ENCODE assay signal across 8 cellular contexts in the genomic region with DNA sequence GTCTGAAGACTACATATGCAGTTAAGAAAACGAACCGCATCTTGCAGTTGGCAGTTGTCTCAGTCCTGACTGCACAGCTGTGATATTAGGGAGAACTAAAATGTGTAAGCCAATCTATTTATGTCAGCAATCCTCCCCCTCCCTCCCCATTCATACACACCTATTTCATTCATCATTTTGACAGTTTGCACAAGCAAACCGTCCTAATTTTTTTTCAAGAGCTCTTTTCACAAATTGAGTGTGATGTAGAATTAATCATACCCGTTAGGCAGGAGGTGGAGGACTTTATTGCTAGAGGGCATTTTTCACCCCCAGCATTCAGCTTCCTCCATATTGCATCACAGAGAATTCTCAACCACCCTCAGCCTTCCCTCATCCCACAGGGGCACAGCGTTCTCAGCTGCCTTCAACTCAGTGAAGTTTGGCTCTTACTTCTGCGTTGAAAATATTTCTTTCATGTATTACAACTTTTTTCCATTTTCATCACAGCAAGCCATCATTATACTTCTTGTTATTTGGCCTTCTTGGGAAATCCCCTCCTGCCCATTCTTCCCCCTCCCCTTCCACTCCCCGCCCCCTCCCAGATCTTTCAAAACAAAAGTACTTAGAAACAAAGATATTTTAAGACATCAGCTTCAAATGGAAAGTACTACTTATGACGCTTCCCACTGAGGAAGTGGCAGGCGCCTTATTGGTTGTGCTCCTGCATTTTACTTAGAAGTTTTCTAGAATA. TPM values are rescaled to one million over a fixed set of nuclear protein-coding genes. Genes with fewer than 3 reads are reported as not detected.
A peak's percentile ranks its signal among the peaks of the same experiment; 100 is the strongest.
DNase-seq lines count a peak whose midpoint lies in the region; ATAC-seq and TF ChIP-seq lines count a peak whose summit lies in the region.

No MANE protein-coding gene starts in this region.

- CTCF ChIA-PET in CD4-positive, alpha-beta T cell (lab: Charles Lee) = no interaction called here

- H3K36me3 ChIP-seq in MG63 (no peaks in the 10 kb centered on the region), psoas muscle (ENCODE audit: insufficient read depth in 1 of 2, low read depth in 1 of 2) (no peaks in the 10 kb centered on the region)

- H3K4me3 ChIP-seq in MG63 (peak overlapping the region; percentile 13; the same call in 1 of the 2 replicates), coronary artery (peak overlapping the region; percentile 37), psoas muscle (peak overlapping the region; percentile 9)

- no peaks in the 10 kb centered on the region for H3K9me3 Mint-ChIP-seq in CD4-positive, alpha-beta T cell

- intact Hi-C loops in CD4-positive, alpha-beta T cell (cut with DNase I, micrococcal nuclease) = loop anchor here in 1 of 2 experiments (1.0 kb wide), 1 partner anchor 91 kb away; no protein-coding TSS in a partner anchor
- intact Hi-C loops in psoas muscle (cut with DNase I) = no loop called here

- no peak for TF ChIP-seq CTCF in CD4-positive, alpha-beta T cell (IDR thresholded peaks at IDR 0.05)
- TF ChIP-seq CTCF in coronary artery (IDR thresholded peaks at IDR 0.05) (no peak), psoas muscle (IDR thresholded peaks at IDR 0.05) (no peak)

- POLR2A ChIA-PET in CD4-positive, alpha-beta T cell (lab: Charles Lee) = interaction anchor here (0.6 to 1.6 kb wide), 8 partner anchors 16 to 1359 kb away, joined by 3 to 7 read pairs (median 3); a partner anchor contains a TSS

- peak overlapping the region; percentile 75 for H3K4me3 Mint-ChIP-seq in CD4-positive, alpha-beta T cell

- peaks cover 51% of the 10 kb centered on the region for H3K4me1 Mint-ChIP-seq in CD4-positive, alpha-beta T cell (ENCODE audit: low read depth)

- H3K27ac Mint-ChIP-seq in CD4-positive, alpha-beta T cell = peak overlapping the region; percentile 94

- no peaks in the 10 kb centered on the region for H3K36me3 Mint-ChIP-seq in CD4-positive, alpha-beta T cell (ENCODE audit: low read depth)

- WGBS in psoas muscle, 3 donors = 13 to 24% (median 16%) methylated on average over 9 of the region's 9 CpGs

- ATAC-seq in CD4-positive, alpha-beta T cell (ENCODE audit: poor library complexity) = peak; percentile 85
- ATAC-seq in GM21529 (IDR thresholded peaks at IDR 0.05; ENCODE audit: unreplicated experiment) = peak; percentile 70
- ATAC-seq in psoas muscle = peak in 2 of 4 donors; percentile 67 to 82

- no peaks in the 10 kb centered on the region for H3K27me3 Mint-ChIP-seq in CD4-positive, alpha-beta T cell

- peak; percentile 28 to 66 (median 44) for DNase-seq in CD4-positive, alpha-beta T cell
- DNase-seq in MG63 = peak; percentile 31
- DNase-seq in activated CD4-positive, alpha-beta T cell treated with anti-CD3 and anti-CD28 coated beads for 24 hours (ENCODE audit: low read depth in 2 of 2) = peak; percentile 47 to 66
- DNase-seq in coronary artery (ENCODE audit: low spot score) = no peak
- peak in 1 of 2 donors; percentile 30 for DNase-seq in psoas muscle
- DNase-seq in NCI-H526 treated with DMSO at 0.1 percent for 48 hours (lab: John Stamatoyannopoulos, UW) = no peak
- no peak for DNase-seq in DMS79 treated with DMSO at 0.1 percent for 48 hours (lab: John Stamatoyannopoulos, UW)

- no peaks in the 10 kb centered on the region for H3K9me3 ChIP-seq in CD4-positive, alpha-beta T cell (ENCODE audit: control insufficient read depth, low read length)
- no peaks in the 10 kb centered on the region for H3K9me3 ChIP-seq in MG63
- H3K9me3 ChIP-seq in psoas muscle = no peaks in the 10 kb centered on the region

- H3K27ac ChIP-seq in CD4-positive, alpha-beta T cell (ENCODE audit: low read depth, low read length) = peak overlapping the region; percentile 69
- H3K27ac ChIP-seq in coronary artery (peak overlapping the region; percentile 42 to 60), psoas muscle (no peak overlapping the region)

- H3K4me1 ChIP-seq in psoas muscle = peaks cover 9% of the 10 kb centered on the region

- H3K27me3 ChIP-seq in CD4-positive, alpha-beta T cell (ENCODE audit: control insufficient read depth, insufficient read depth, low read length) = no peaks in the 10 kb centered on the region
- H3K27me3 ChIP-seq in MG63 = no peaks in the 10 kb centered on the region
- no peaks in the 10 kb centered on the region for H3K27me3 ChIP-seq in psoas muscle (ENCODE audit: insufficient read depth in 3 of 3, low read length in 2 of 3)

RNA-seq across cellular contexts. Expression of a gene that starts 37.5 kb away (rescaled TPM):
- not detected for total RNA-seq in CD4-positive, alpha-beta T cell
- total RNA-seq in MG63 (2014; rRNA removed; shearing (Covaris generic); ENCODE audit: low replicate concordance) = not detected in 2 replicates
- total RNA-seq in psoas muscle = not detected
- polyA plus RNA-seq in psoas muscle = not detected

Comparison
In these comparisons a context has a peak if more than half of its experiments do, and no peak if none do; other contexts are left out.
1. DNase-seq: peak in CD4-positive, alpha-beta T cell (10 of 10), MG63 (single experiment) and activated CD4-positive, alpha-beta T cell treated with anti-CD3 and anti-CD28 coated beads for 24 hours (2 of 2); none in coronary artery (single experiment), NCI-H526 treated with DMSO at 0.1 percent for 48 hours (single experiment) and DMS79 treated with DMSO at 0.1 percent for 48 hours (single experiment).
2. Peak in every context shown above with its lines, with median percentiles within 50 percentile points of each other: H3K4me3 ChIP-seq.